In genomic region chr1:3942416-3943122, GRCh38 we compare ENCODE assay signal across 20 cellular contexts. TPM values are rescaled to one million over a fixed set of nuclear protein-coding genes. Genes with fewer than 3 reads are reported as not detected.
DNase-seq lines count a peak whose midpoint lies in the region; ATAC-seq and TF ChIP-seq lines count a peak whose summit lies in the region.
"Had no signal": no experiment of that assay in that cellular context is flagged by ENCODE, and none has a peak within 500 bp of the region (broad histone marks: within the 10 kb centered on the region; RNA-seq: fewer than 3 reads in every experiment).

No MANE protein-coding gene starts in this region.

- H3K27me3 Mint-ChIP-seq in progenitor cell of endocrine pancreas: peaks cover 32% of the 10 kb centered on the region
- H3K27me3 Mint-ChIP-seq in immature natural killer cell (ENCODE audit: low read depth in 3 of 3): peaks cover 2 to 16% (median 2%) of the 10 kb centered on the region in 3 donors

- H3K4me1 ChIP-seq in RWPE2 (ENCODE audit: insufficient read depth, poor library complexity, severe bottlenecking) (no peaks in the 10 kb centered on the region), left lung (no peaks in the 10 kb centered on the region)
- H3K4me1 ChIP-seq: stomach had no signal

- H3K27me3 ChIP-seq in RWPE2 (ENCODE audit: insufficient read depth, poor library complexity, severe bottlenecking): no peaks in the 10 kb centered on the region
- peaks cover 0 to 78% of the 10 kb centered on the region in 2 donors for H3K27me3 ChIP-seq in left lung

- no peaks in the 10 kb centered on the region for H3K9me3 Mint-ChIP-seq in progenitor cell of endocrine pancreas (ENCODE audit: low read depth)
- H3K9me3 Mint-ChIP-seq in immature natural killer cell: peaks cover 0 to 2% (median 0%) of the 10 kb centered on the region in 6 donors
- H3K9me3 Mint-ChIP-seq: dendritic cell treated with granulocyte-macrophage colony-stimulating factor and Interleukin-4, amounts not matched to agents 40 ng/mL and 50 ng/mL, for 4 days had no signal

- H3K9me3 ChIP-seq in RWPE2 (ENCODE audit: severe bottlenecking): no peaks in the 10 kb centered on the region
- peaks cover 0 to 2% of the 10 kb centered on the region in 2 donors for H3K9me3 ChIP-seq in left lung

- H3K4me3 ChIP-seq in RWPE2 (ENCODE audit: severe bottlenecking) (no peak overlapping the region), left lung (no peak overlapping the region)
- H3K4me3 ChIP-seq: stomach had no signal

- H3K4me3 Mint-ChIP-seq in progenitor cell of endocrine pancreas (ENCODE audit: low read depth) (no peak overlapping the region), immature natural killer cell (no peak overlapping the region)
- H3K4me3 Mint-ChIP-seq: activated naive CD8-positive, alpha-beta T cell; CD4-positive, alpha-beta memory T cell; dendritic cell treated with granulocyte-macrophage colony-stimulating factor and Interleukin-4, amounts not matched to agents 40 ng/mL and 50 ng/mL, for 4 days had no signal

- no peaks in the 10 kb centered on the region for H3K36me3 ChIP-seq in RWPE2 (ENCODE audit: low read depth)
- no peaks in the 10 kb centered on the region for H3K36me3 ChIP-seq in left lung
- H3K36me3 ChIP-seq: stomach had no signal

- peak; percentile 98 for DNase-seq in DMS53 treated with DMSO at 0.1 percent for 48 hours (lab: John Stamatoyannopoulos, UW; ENCODE audit: unreplicated experiment)
- DNase-seq in NCI-H146 treated with DMSO at 0.1 percent for 48 hours (lab: John Stamatoyannopoulos, UW; ENCODE audit: unreplicated experiment): peak; percentile 56
- DNase-seq in RWPE2 (ENCODE audit: low spot score): no peak
- DNase-seq in left lung: no peak
- no peak for DNase-seq in stimulated activated CD4-positive, alpha-beta T cell treated with anti-CD3 and anti-CD28 coated beads, Interleukin-2, amount 100 ng/mL, for 24 hours
- no peak for DNase-seq in progenitor cell of endocrine pancreas (ENCODE audit: low spot score, unreplicated experiment)
- no peak for DNase-seq in immature natural killer cell
- DNase-seq: activated CD4-positive, alpha-beta T cell treated with anti-CD3 and anti-CD28 coated beads, Interleukin-2, amount 50 U/mL, for 4 hours; CD4-positive, alpha-beta memory T cell; EL; foreskin melanocyte; nucleus accumbens; right cardiac atrium; stomach; SW 1271 had no signal

- H3K4me1 Mint-ChIP-seq in progenitor cell of endocrine pancreas (ENCODE audit: low read depth) (peaks cover 4% of the 10 kb centered on the region), immature natural killer cell (no peaks in the 10 kb centered on the region)
- H3K4me1 Mint-ChIP-seq: CD4-positive, alpha-beta memory T cell; IgD-negative memory B cell had no signal

- H3K27ac ChIP-seq in RWPE2 (ENCODE audit: poor library complexity, severe bottlenecking) (no peak overlapping the region), left lung (no peak overlapping the region)
- H3K27ac ChIP-seq: RWPE1, stomach had no signal

- intact Hi-C loops in left lung (cut with DNase I): no loop called here

- peak; percentile 50 for ATAC-seq in RWPE2 (ENCODE audit: low read depth)
- ATAC-seq in left lung: peak; percentile 70
- no peak for ATAC-seq in GM21390 (IDR thresholded peaks at IDR 0.05; ENCODE audit: unreplicated experiment)
- ATAC-seq: right cardiac atrium had no signal

- TF ChIP-seq CTCF in RWPE2 (IDR thresholded peaks at IDR 0.05; ENCODE audit: poor library complexity, severe bottlenecking) (no peak), left lung (IDR thresholded peaks at IDR 0.05) (no peak), progenitor cell of endocrine pancreas (IDR thresholded peaks at IDR 0.05; ENCODE audit: unreplicated experiment) (no peak)

- no peaks in the 10 kb centered on the region for H3K36me3 Mint-ChIP-seq in progenitor cell of endocrine pancreas (ENCODE audit: insufficient read depth)
- no peaks in the 10 kb centered on the region for H3K36me3 Mint-ChIP-seq in immature natural killer cell
- H3K36me3 Mint-ChIP-seq: activated naive CD8-positive, alpha-beta T cell; CD4-positive, alpha-beta memory T cell; IgD-negative memory B cell had no signal

- no peak overlapping the region for H3K27ac Mint-ChIP-seq in progenitor cell of endocrine pancreas
- no peak overlapping the region for H3K27ac Mint-ChIP-seq in immature natural killer cell
- H3K27ac Mint-ChIP-seq: activated naive CD8-positive, alpha-beta T cell; CD4-positive, alpha-beta memory T cell; dendritic cell treated with granulocyte-macrophage colony-stimulating factor and Interleukin-4, amounts not matched to agents 40 ng/mL and 50 ng/mL, for 4 days had no signal

RNA-seq across cellular contexts. Expression of gene C1orf174, which starts 42.5 kb away (rescaled TPM):
- total RNA-seq in left lung (10 to 100 TPM; 19.3 to 29.5 TPM), progenitor cell of endocrine pancreas (25.3 and 26.9 TPM in 2 replicates)
- 10 to 100 TPM; 27.1 to 54.2 (median 34.0) TPM for polyA plus RNA-seq in immature natural killer cell

Comparison
In these comparisons a context has a peak if more than half of its experiments do, and no peak if none do; other contexts are left out.
1. DNase-seq: peak in DMS53 treated with DMSO at 0.1 percent for 48 hours (single experiment) and NCI-H146 treated with DMSO at 0.1 percent for 48 hours (single experiment); none in RWPE2 (single experiment), left lung (0 of 2), stimulated activated CD4-positive, alpha-beta T cell treated with anti-CD3 and anti-CD28 coated beads, Interleukin-2, amount 100 ng/mL, for 24 hours (0 of 2), progenitor cell of endocrine pancreas (single experiment) and immature natural killer cell (0 of 3).